ENCODE assay signal across 20 cellular contexts in the genomic region with DNA sequence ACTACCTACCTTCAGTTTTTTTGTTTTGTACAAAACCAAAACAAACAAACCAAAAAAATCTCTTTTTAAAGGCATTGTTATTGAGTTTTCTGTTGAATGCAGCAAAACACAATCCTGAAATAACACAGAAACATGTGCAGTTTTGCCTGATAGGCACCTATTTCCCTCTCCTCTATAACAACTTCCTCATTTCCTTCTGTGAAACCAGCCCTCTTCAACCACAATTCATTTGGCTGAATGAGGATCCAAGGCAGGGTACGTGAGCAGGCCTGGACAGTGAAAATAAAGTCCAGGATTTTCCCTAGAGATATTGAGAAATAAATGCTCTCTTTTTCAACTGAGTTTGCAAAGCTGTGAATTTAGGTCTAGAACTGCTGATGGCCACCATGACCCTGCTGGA.
A peak's percentile ranks its signal among the peaks of the same experiment; 100 is the strongest.
DNase-seq lines count a peak whose midpoint lies in the region; ATAC-seq and TF ChIP-seq lines count a peak whose summit lies in the region.
"Had no signal": no experiment of that assay in that cellular context is flagged by ENCODE, and none has a peak within 500 bp of the region (broad histone marks: within the 10 kb centered on the region; RNA-seq: fewer than 3 reads in every experiment).

No MANE protein-coding gene starts in this region.

- H3K4me2 ChIP-seq in trophoblast cell (ENCODE audit: low read length), result no peak overlapping the region
- H3K4me2 ChIP-seq: A549 had no signal

- H3K14ac ChIP-seq in trophoblast cell (ENCODE audit: low read length), result no peak overlapping the region

- no peak overlapping the region for H2AFZ ChIP-seq in trophoblast cell (ENCODE audit: insufficient read depth, low read length, poor library complexity)

- H2AK5ac ChIP-seq in trophoblast cell (ENCODE audit: low read length), result no peak overlapping the region

- no peaks in the 10 kb centered on the region for H3K27me3 ChIP-seq in trophoblast cell (ENCODE audit: insufficient read depth, low read length)
- H3K27me3 ChIP-seq: BLaER1 treated with 17β-estradiol and CSF1 and Interleukin-3, amounts not matched to agents 10 nM and 100 nM had no signal

- H3K4ac ChIP-seq in trophoblast cell (ENCODE audit: low read depth, low read length), result no peak overlapping the region

- no peak overlapping the region for H4K91ac ChIP-seq in trophoblast cell (ENCODE audit: low read depth, low read length)

- H2BK12ac ChIP-seq in trophoblast cell (ENCODE audit: low read length), result peak overlapping the region; percentile 63

- no peak overlapping the region for H2BK120ac ChIP-seq in trophoblast cell (ENCODE audit: insufficient read depth, low read length, poor library complexity)

- H3K9ac ChIP-seq in trophoblast cell (ENCODE audit: low read length), result no peak overlapping the region
- H3K9ac ChIP-seq: BLaER1 treated with 17β-estradiol and CSF1 and Interleukin-3, amounts not matched to agents 10 nM and 100 nM had no signal

- H3K4me1 ChIP-seq in trophoblast cell (ENCODE audit: control insufficient read depth in 1 of 2, insufficient read depth in 2 of 2, low read length in 2 of 2), result peaks cover 8 to 11% of the 10 kb centered on the region in 2 experiments
- H3K4me1 ChIP-seq: A549 had no signal

- no peak overlapping the region for H4K8ac ChIP-seq in trophoblast cell (ENCODE audit: low read depth, low read length)

- no peak overlapping the region for H3K23ac ChIP-seq in trophoblast cell (ENCODE audit: low read length)

- no peak overlapping the region for H2BK5ac ChIP-seq in trophoblast cell (ENCODE audit: low read depth, low read length, poor library complexity)

- TF ChIP-seq POLR2A in NB4 (IDR thresholded peaks at IDR 0.05; ENCODE audit: extremely low read depth, insufficient read length), result no peak

- peaks cover 12% of the 10 kb centered on the region for H3K79me1 ChIP-seq in trophoblast cell (ENCODE audit: low read length)

- WGBS in trophoblast cell (ENCODE audit: extremely low coverage, insufficient coverage, insufficient read length), result no CpG with 5 or more reads among the region's 1 CpG

- no peak overlapping the region for H4K12ac ChIP-seq in trophoblast cell (ENCODE audit: low read depth, low read length)

- H3K79me2 ChIP-seq in trophoblast cell (ENCODE audit: control insufficient read depth, insufficient read depth, low read length, poor library complexity), result peaks cover 2% of the 10 kb centered on the region

- no peak overlapping the region for H3K27ac ChIP-seq in trophoblast cell (ENCODE audit: low read depth, low read length)
- H3K27ac ChIP-seq: A549; BLaER1 treated with 17β-estradiol and CSF1 and Interleukin-3, amounts not matched to agents 10 nM and 100 nM had no signal

- no peak for ATAC-seq in GM18519 (IDR thresholded peaks at IDR 0.05; ENCODE audit: low FRiP score, unreplicated experiment)
- ATAC-seq in GM18858 (IDR thresholded peaks at IDR 0.05; ENCODE audit: unreplicated experiment), result no peak
- no peak for ATAC-seq in GM21526 (IDR thresholded peaks at IDR 0.05; ENCODE audit: low FRiP score, unreplicated experiment)
- ATAC-seq: A549, K562, T-cell had no signal

- no peaks in the 10 kb centered on the region for H3K9me3 ChIP-seq in trophoblast cell (ENCODE audit: insufficient read depth, low read depth, low read length)
- H3K9me3 ChIP-seq: A549; BLaER1 treated with 17β-estradiol and CSF1 and Interleukin-3, amounts not matched to agents 10 nM and 100 nM had no signal

- H3K4me3 ChIP-seq in NB4 (ENCODE audit: low read depth, low read length) (no peak overlapping the region), trophoblast cell (ENCODE audit: low read depth, low read length) (no peak overlapping the region)
- H3K4me3 ChIP-seq: A549; BLaER1 treated with 17β-estradiol and CSF1 and Interleukin-3, amounts not matched to agents 10 nM and 100 nM; K562 had no signal

- no peak for TF ChIP-seq CTCF in NB4 (IDR thresholded peaks at IDR 0.05; ENCODE audit: low read depth, low read length)

- DNase-seq in GF-D8 (lab: John Stamatoyannopoulos, UW) (peak; percentile 27), NB4 (ENCODE audit: low read depth) (peak; percentile 60), SKM-1 (lab: John Stamatoyannopoulos, UW; ENCODE audit: unreplicated experiment) (peak; percentile 51), trophoblast cell (no peak)
- DNase-seq: CD8-positive, alpha-beta memory T cell; DMS53; EL; H9; NCI-H1092; NCI-H146; NCI-H2081; NCI-H2171 treated with DMSO at 0.1 percent for 48 hours; NK-92 treated with Interleukin-12 subunit alpha and Interleukin-12 subunit beta, amount 100 ng/mL, for 24 hours; T-cell had no signal

- H3K36me3 ChIP-seq in trophoblast cell (ENCODE audit: control insufficient read depth in 1 of 2, insufficient read depth in 2 of 2, low read length in 2 of 2), result no peaks in the 10 kb centered on the region
- H3K36me3 ChIP-seq: BLaER1 treated with 17β-estradiol and CSF1 and Interleukin-3, amounts not matched to agents 10 nM and 100 nM had no signal

- no peak overlapping the region for H3K18ac ChIP-seq in trophoblast cell (ENCODE audit: low read length)

Comparison
In these comparisons a context has a peak if more than half of its experiments do, and no peak if none do; other contexts are left out.
1. DNase-seq: peak in GF-D8 (single experiment), NB4 (single experiment) and SKM-1 (single experiment); none in trophoblast cell (0 of 2).